ENCODE assay signal across 1 cellular context in genomic region chr7:138981332-138982203, GRCh38.
TF ChIP-seq lines count a peak whose summit lies in the region.

TSS of gene KIAA1549 (minus strand) at chr7:138981389. CDS start at chr7:138981269, 120 bp downstream.

TF ChIP-seq in HepG2, 621 proteins besides CTCF, POLR2A, EP300 and RAD21 (continued from another document and continues in another):
- TF ChIP-seq REST (IDR thresholded peaks at IDR 0.05; ENCODE audit: borderline replicate concordance in 1 of 2, low read depth in 1 of 2, low read length in 2 of 2) (no peak), ZNF460 (CRISPR knock-in tag; IDR thresholded peaks at IDR 0.05; ENCODE audit: borderline replicate concordance) (no peak), CBX2 (IDR thresholded peaks at IDR 0.05; ENCODE audit: low read depth, low read length) (no peak), CBX2 (CRISPR knock-in tag; IDR thresholded peaks at IDR 0.05; ENCODE audit: low read depth) (no peak), SIX4 (CRISPR knock-in tag; IDR thresholded peaks at IDR 0.05) (no peak), TMF1 (CRISPR knock-in tag; IDR thresholded peaks at IDR 0.05; ENCODE audit: low read depth) (no peak), ZNF740 (CRISPR knock-in tag; IDR thresholded peaks at IDR 0.05) (no peak), SMYD3 (CRISPR knock-in tag; IDR thresholded peaks at IDR 0.05) (no peak), NFRKB (IDR thresholded peaks at IDR 0.05) (no peak), RBM39 (IDR thresholded peaks at IDR 0.05; ENCODE audit: low read depth, low read length, poor library complexity, severe bottlenecking) (peak; percentile 67), AHR (CRISPR knock-in tag; IDR thresholded peaks at IDR 0.05) (0 out of 2 replicates have a peak, but pooled peaks have one; percentile 35), NFYC (CRISPR knock-in tag; IDR thresholded peaks at IDR 0.05) (no peak), RNF2 (conservative IDR thresholded peaks at IDR 0.05; ENCODE audit: low read depth) (peak; percentile 65; the same call in 1 of the 2 replicates), BHLHE40 (IDR thresholded peaks at IDR 0.05; ENCODE audit: low read length) (no peak), PPARG (CRISPR knock-in tag; conservative IDR thresholded peaks at IDR 0.05) (no peak), RARA (CRISPR knock-in tag; IDR thresholded peaks at IDR 0.05) (no peak), ZBTB4 (CRISPR knock-in tag; IDR thresholded peaks at IDR 0.05; ENCODE audit: borderline replicate concordance) (0 out of 2 replicates have a peak, but pooled peaks have one; percentile 50), STAG1 (CRISPR knock-in tag; IDR thresholded peaks at IDR 0.05) (peak; percentile 28; the same call in 1 of the 2 replicates), ATF6 (CRISPR knock-in tag; conservative IDR thresholded peaks at IDR 0.05) (no peak), ATAD3A (CRISPR knock-in tag; IDR thresholded peaks at IDR 0.05) (no peak), ZNF552 (CRISPR knock-in tag; IDR thresholded peaks at IDR 0.05; ENCODE audit: borderline replicate concordance) (0 out of 2 replicates have a peak, but pooled peaks have one; percentile 33), ZFYVE20 (CRISPR knock-in tag; IDR thresholded peaks at IDR 0.05; ENCODE audit: borderline replicate concordance, low read depth) (no peak), XRCC5 (optimal IDR thresholded peaks at IDR 0.05; ENCODE audit: low read length) (no peak), PHF20 (CRISPR knock-in tag; IDR thresholded peaks at IDR 0.05) (no peak), GFI1 (CRISPR knock-in tag; IDR thresholded peaks at IDR 0.05; ENCODE audit: borderline replicate concordance) (no peak), USF2 (IDR thresholded peaks at IDR 0.05; ENCODE audit: low read depth, low read length) (no peak), USF2 (CRISPR knock-in tag; IDR thresholded peaks at IDR 0.05; ENCODE audit: borderline replicate concordance) (no peak), PAWR (CRISPR knock-in tag; IDR thresholded peaks at IDR 0.05; ENCODE audit: borderline replicate concordance) (no peak), HES4 (CRISPR knock-in tag; IDR thresholded peaks at IDR 0.05; ENCODE audit: borderline replicate concordance) (no peak), ZNF468 (CRISPR knock-in tag; IDR thresholded peaks at IDR 0.05) (no peak), ZNF253 (CRISPR knock-in tag; IDR thresholded peaks at IDR 0.05; ENCODE audit: borderline replicate concordance) (0 out of 2 replicates have a peak, but pooled peaks have one; percentile 59), ZNF780A (CRISPR knock-in tag; IDR thresholded peaks at IDR 0.05) (no peak), ZNF558 (CRISPR knock-in tag; IDR thresholded peaks at IDR 0.05; ENCODE audit: borderline replicate concordance) (no peak), ZBTB7A (CRISPR knock-in tag; IDR thresholded peaks at IDR 0.05) (0 out of 2 replicates have a peak, but pooled peaks have one; percentile 25)
- TF ChIP-seq, protein P1, sequence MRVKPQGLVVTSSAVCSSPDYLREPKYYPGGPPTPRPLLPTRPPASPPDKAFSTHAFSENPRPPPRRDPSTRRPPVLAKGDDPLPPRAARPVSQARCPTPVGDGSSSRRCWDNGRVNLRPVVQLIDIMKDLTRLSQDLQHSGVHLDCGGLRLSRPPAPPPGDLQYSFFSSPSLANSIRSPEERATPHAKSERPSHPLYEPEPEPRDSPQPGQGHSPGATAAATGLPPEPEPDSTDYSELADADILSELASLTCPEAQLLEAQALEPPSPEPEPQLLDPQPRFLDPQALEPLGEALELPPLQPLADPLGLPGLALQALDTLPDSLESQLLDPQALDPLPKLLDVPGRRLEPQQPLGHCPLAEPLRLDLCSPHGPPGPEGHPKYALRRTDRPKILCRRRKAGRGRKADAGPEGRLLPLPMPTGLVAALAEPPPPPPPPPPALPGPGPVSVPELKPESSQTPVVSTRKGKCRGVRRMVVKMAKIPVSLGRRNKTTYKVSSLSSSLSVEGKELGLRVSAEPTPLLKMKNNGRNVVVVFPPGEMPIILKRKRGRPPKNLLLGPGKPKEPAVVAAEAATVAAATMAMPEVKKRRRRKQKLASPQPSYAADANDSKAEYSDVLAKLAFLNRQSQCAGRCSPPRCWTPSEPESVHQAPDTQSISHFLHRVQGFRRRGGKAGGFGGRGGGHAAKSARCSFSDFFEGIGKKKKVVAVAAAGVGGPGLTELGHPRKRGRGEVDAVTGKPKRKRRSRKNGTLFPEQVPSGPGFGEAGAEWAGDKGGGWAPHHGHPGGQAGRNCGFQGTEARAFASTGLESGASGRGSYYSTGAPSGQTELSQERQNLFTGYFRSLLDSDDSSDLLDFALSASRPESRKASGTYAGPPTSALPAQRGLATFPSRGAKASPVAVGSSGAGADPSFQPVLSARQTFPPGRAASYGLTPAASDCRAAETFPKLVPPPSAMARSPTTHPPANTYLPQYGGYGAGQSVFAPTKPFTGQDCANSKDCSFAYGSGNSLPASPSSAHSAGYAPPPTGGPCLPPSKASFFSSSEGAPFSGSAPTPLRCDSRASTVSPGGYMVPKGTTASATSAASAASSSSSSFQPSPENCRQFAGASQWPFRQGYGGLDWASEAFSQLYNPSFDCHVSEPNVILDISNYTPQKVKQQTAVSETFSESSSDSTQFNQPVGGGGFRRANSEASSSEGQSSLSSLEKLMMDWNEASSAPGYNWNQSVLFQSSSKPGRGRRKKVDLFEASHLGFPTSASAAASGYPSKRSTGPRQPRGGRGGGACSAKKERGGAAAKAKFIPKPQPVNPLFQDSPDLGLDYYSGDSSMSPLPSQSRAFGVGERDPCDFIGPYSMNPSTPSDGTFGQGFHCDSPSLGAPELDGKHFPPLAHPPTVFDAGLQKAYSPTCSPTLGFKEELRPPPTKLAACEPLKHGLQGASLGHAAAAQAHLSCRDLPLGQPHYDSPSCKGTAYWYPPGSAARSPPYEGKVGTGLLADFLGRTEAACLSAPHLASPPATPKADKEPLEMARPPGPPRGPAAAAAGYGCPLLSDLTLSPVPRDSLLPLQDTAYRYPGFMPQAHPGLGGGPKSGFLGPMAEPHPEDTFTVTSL (CRISPR knock-in tag; IDR thresholded peaks at IDR 0.05; ENCODE audit: borderline replicate concordance), result no peak
- TF ChIP-seq, protein P2, sequence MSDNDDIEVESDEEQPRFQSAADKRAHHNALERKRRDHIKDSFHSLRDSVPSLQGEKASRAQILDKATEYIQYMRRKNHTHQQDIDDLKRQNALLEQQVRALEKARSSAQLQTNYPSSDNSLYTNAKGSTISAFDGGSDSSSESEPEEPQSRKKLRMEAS (IDR thresholded peaks at IDR 0.05), result peak; percentile 77
- TF ChIP-seq, protein P3, sequence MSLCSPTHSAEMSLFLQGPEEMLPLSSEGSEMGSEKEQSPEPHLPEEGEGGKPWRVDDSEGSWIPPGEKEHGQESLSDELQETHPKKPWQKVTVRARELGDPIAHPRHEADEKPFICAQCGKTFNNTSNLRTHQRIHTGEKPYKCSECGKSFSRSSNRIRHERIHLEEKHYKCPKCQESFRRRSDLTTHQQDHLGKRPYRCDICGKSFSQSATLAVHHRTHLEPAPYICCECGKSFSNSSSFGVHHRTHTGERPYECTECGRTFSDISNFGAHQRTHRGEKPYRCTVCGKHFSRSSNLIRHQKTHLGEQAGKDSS (CRISPR knock-in tag; IDR thresholded peaks at IDR 0.05; ENCODE audit: borderline replicate concordance, low read depth), result no peak
- TF ChIP-seq, protein P4, sequence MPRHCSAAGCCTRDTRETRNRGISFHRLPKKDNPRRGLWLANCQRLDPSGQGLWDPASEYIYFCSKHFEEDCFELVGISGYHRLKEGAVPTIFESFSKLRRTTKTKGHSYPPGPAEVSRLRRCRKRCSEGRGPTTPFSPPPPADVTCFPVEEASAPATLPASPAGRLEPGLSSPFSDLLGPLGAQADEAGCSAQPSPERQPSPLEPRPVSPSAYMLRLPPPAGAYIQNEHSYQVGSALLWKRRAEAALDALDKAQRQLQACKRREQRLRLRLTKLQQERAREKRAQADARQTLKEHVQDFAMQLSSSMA (CRISPR knock-in tag; IDR thresholded peaks at IDR 0.05), result no peak
- TF ChIP-seq, protein P5, sequence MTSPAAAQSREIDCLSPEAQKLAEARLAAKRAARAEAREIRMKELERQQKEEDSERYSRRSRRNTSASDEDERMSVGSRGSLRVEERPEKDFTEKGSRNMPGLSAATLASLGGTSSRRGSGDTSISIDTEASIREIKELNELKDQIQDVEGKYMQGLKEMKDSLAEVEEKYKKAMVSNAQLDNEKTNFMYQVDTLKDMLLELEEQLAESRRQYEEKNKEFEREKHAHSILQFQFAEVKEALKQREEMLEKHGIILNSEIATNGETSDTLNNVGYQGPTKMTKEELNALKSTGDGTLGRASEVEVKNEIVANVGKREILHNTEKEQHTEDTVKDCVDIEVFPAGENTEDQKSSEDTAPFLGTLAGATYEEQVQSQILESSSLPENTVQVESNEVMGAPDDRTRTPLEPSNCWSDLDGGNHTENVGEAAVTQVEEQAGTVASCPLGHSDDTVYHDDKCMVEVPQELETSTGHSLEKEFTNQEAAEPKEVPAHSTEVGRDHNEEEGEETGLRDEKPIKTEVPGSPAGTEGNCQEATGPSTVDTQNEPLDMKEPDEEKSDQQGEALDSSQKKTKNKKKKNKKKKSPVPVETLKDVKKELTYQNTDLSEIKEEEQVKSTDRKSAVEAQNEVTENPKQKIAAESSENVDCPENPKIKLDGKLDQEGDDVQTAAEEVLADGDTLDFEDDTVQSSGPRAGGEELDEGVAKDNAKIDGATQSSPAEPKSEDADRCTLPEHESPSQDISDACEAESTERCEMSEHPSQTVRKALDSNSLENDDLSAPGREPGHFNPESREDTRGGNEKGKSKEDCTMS (CRISPR knock-in tag; conservative IDR thresholded peaks at IDR 0.05), result no peak
